ENCODE assay signal across 11 cellular contexts in genomic region chr9:121289554-121290370, GRCh38. TPM values are rescaled to one million over a fixed set of nuclear protein-coding genes. Genes with fewer than 3 reads are reported as not detected.
A peak's percentile ranks its signal among the peaks of the same experiment; 100 is the strongest.
DNase-seq lines count a peak whose midpoint lies in the region; ATAC-seq and TF ChIP-seq lines count a peak whose summit lies in the region.
"Had no signal": no experiment of that assay in that cellular context is flagged by ENCODE, and none has a peak within 500 bp of the region (broad histone marks: within the 10 kb centered on the region; RNA-seq: fewer than 3 reads in every experiment).

No MANE protein-coding gene starts in this region.

- H3K4me3 ChIP-seq in endodermal cell (ENCODE audit: low read length), result no peak overlapping the region
- no peak overlapping the region for H3K4me3 ChIP-seq in BE2C (ENCODE audit: low read depth, low read length)
- H3K4me3 ChIP-seq: SK-N-MC had no signal

- H3K36me3 Mint-ChIP-seq in endodermal cell (ENCODE audit: low read depth) (no peaks in the 10 kb centered on the region), neural crest cell (ENCODE audit: low read depth) (no peaks in the 10 kb centered on the region)

- no peak overlapping the region for H3K4me3 Mint-ChIP-seq in endodermal cell
- H3K4me3 Mint-ChIP-seq in neural crest cell, result peak overlapping the region; percentile 47

- H3K27me3 ChIP-seq in endodermal cell (ENCODE audit: control insufficient read depth, insufficient read depth, low read length, poor library complexity, severe bottlenecking), result no peaks in the 10 kb centered on the region
- H3K27me3 ChIP-seq in BE2C, result no peaks in the 10 kb centered on the region

- TF ChIP-seq CTCF in endodermal cell (conservative IDR thresholded peaks at IDR 0.05) (no peak), neural crest cell (conservative IDR thresholded peaks at IDR 0.05) (no peak), BE2C (IDR thresholded peaks at IDR 0.05; ENCODE audit: low read depth, low read length) (no peak)

- H3K9me3 ChIP-seq in endodermal cell (ENCODE audit: control insufficient read depth, low read length), result no peaks in the 10 kb centered on the region
- H3K9me3 ChIP-seq in BE2C, result no peaks in the 10 kb centered on the region

- intact Hi-C loops in cardiac septum (cut with DNase I), result no loop called here
- intact Hi-C loops in left ventricle myocardium superior (cut with micrococcal nuclease), result no loop called here

- H3K4me1 ChIP-seq in endodermal cell (ENCODE audit: control insufficient read depth, insufficient read depth, low read length) (peaks cover 22% of the 10 kb centered on the region), BE2C (no peaks in the 10 kb centered on the region; the same call in 1 of the 2 replicates)

- H3K9me3 Mint-ChIP-seq in endodermal cell, result no peaks in the 10 kb centered on the region
- no peaks in the 10 kb centered on the region for H3K9me3 Mint-ChIP-seq in neural crest cell

- 70 to 91% methylated on average over 4 to 11 of the region's 11 CpGs for WGBS in endodermal cell (ENCODE audit: insufficient coverage in 1 of 2, insufficient read length in 1 of 2), 2 experiments

- H3K27me3 Mint-ChIP-seq in endodermal cell (ENCODE audit: insufficient read depth), result peaks cover 5% of the 10 kb centered on the region
- H3K27me3 Mint-ChIP-seq in neural crest cell (ENCODE audit: low read depth), result no peaks in the 10 kb centered on the region

- H3K27ac ChIP-seq in endodermal cell (ENCODE audit: low read depth, low read length), result peak overlapping the region; percentile 82
- H3K27ac ChIP-seq: C4-2B, SK-N-MC had no signal

- peak; percentile 69 for DNase-seq in cardiac septum (ENCODE audit: low spot score)
- DNase-seq in left ventricle myocardium superior, result no peak
- no peak for DNase-seq in endodermal cell
- DNase-seq in neural crest cell (ENCODE audit: low read depth, low spot score), result no peak
- DNase-seq in activated CD4-positive, CD25-positive, alpha-beta regulatory T cell treated with anti-CD3 and anti-CD28 coated beads, Interleukin-2, amount 50 U/mL, for 72 hours, result no peak
- no peak for DNase-seq in BE2C
- DNase-seq in RPMI8226, result no peak
- DNase-seq: activated naive CD4-positive, alpha-beta T cell had no signal

- H3K4me1 Mint-ChIP-seq in endodermal cell, result peaks cover 40% of the 10 kb centered on the region
- peaks cover 62% of the 10 kb centered on the region for H3K4me1 Mint-ChIP-seq in neural crest cell

- H3K27ac Mint-ChIP-seq in endodermal cell, result peak overlapping the region; percentile 76
- H3K27ac Mint-ChIP-seq in neural crest cell (ENCODE audit: unreplicated experiment), result peak overlapping the region; percentile 98

- H3K36me3 ChIP-seq in endodermal cell (ENCODE audit: control insufficient read depth, insufficient read depth, low read length) (no peaks in the 10 kb centered on the region), BE2C (no peaks in the 10 kb centered on the region)

- ATAC-seq in left ventricle myocardium superior, result no peak
- ATAC-seq in HG03565 (IDR thresholded peaks at IDR 0.05; ENCODE audit: unreplicated experiment), result no peak

- peak overlapping the region; percentile 24 for H3K9ac ChIP-seq in endodermal cell (ENCODE audit: extremely low read depth, low read length, poor library complexity, severe bottlenecking)

RNA-seq across cellular contexts. Expression of gene GSN, which starts 21.8 kb away (rescaled TPM):
- total RNA-seq in cardiac septum, result 855 TPM
- total RNA-seq in left ventricle myocardium superior, result 717 TPM
- 10 to 100 TPM; 57.0 to 77.2 TPM for total RNA-seq in endodermal cell
- polyA plus RNA-seq in endodermal cell (2013, experiment 1 of 2), result 64.8 TPM
- polyA plus RNA-seq in endodermal cell (2013, experiment 2 of 2), result 76.0 TPM
- 77.2 and 84.7 TPM in 2 replicates for total RNA-seq in neural crest cell
- 2.2 TPM for polyA plus RNA-seq in BE2C (2012; ENCODE audit: insufficient read depth, insufficient read length, low read depth)
